Comparison of ENCODE assay signal across 33 cellular contexts in the genomic region with DNA sequence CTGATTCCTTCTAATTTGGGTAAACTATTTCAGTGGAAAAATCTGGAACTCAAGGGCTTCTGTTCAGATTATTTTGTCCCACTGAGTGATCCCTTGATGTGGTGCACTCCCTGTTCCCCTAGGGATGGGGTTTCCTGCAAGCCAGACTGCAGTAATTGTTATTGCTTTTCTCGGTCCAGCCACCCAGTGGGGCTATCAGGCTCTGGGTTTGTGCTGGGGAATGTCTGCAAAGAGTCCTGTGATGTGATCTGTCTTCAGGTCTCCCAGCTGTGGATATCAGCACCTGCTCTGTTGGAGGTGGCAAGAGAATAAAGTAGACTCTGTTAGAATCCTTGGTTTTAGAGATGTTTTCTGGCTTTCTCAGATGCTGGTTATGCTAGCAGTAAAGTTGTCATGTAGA.
"Had no signal": no experiment of that assay in that cellular context is flagged by ENCODE, and none has a peak within 500 bp of the region (broad histone marks: within the 10 kb centered on the region; RNA-seq: fewer than 3 reads in every experiment).

No MANE protein-coding gene starts in this region.

- H3K27me3 ChIP-seq: adrenal gland, body of pancreas, esophagus squamous epithelium, gastroesophageal sphincter had no signal

- H3K4me3 ChIP-seq: adrenal gland, body of pancreas, esophagus squamous epithelium, gastroesophageal sphincter, heart right ventricle had no signal

- H3K4me3 Mint-ChIP-seq: activated CD4-positive, alpha-beta T cell treated with anti-CD3 and anti-CD28 coated beads, Interleukin-2, amount 10 ng/mL, durations not matched to agents 7 days and 5 days; activated CD8-positive, alpha-beta T cell treated with anti-CD3 and anti-CD28 coated beads for 36 hours; activated naive CD4-positive, alpha-beta T cell treated with anti-CD3 and anti-CD28 coated beads for 36 hours; activated naive CD4-positive, alpha-beta T cell treated with anti-CD3 and anti-CD28 coated beads, Interleukin-2, amount 50 U/mL, for 24 hours; activated naive CD8-positive, alpha-beta T cell treated with anti-CD3 and anti-CD28 coated beads for 36 hours; activated naive CD8-positive, alpha-beta T cell treated with anti-CD3 and anti-CD28 coated beads, Interleukin-2, amount 50 U/mL, for 24 hours; activated T-cell treated with anti-CD3 and anti-CD28 coated beads, Interleukin-2, amount 50 U/mL, for 4 hours; effector memory CD8-positive, alpha-beta T cell; T-helper 17 cell; T-helper 2 cell treated with Interferon-gamma antibody and Interleukin-4, amounts not matched to agents 5 μg/mL and 100 μg/mL, for 36 hours had no signal

- H3K4me1 ChIP-seq: adrenal gland, body of pancreas, esophagus squamous epithelium, gastroesophageal sphincter, heart right ventricle had no signal

- H3K4me1 Mint-ChIP-seq: activated CD4-positive, alpha-beta T cell treated with anti-CD3 and anti-CD28 coated beads, Interleukin-2, amount 10 ng/mL, durations not matched to agents 7 days and 5 days; activated naive CD4-positive, alpha-beta T cell treated with anti-CD3 and anti-CD28 coated beads, Interleukin-2, amount 50 U/mL, for 24 hours; activated naive CD8-positive, alpha-beta T cell treated with anti-CD3 and anti-CD28 coated beads for 36 hours; activated naive CD8-positive, alpha-beta T cell treated with anti-CD3 and anti-CD28 coated beads, Interleukin-2, amount 50 U/mL, for 24 hours; T-helper 17 cell had no signal

- H3K9me3 Mint-ChIP-seq: activated CD4-positive, alpha-beta T cell treated with anti-CD3 and anti-CD28 coated beads, Interleukin-2, amount 10 ng/mL, durations not matched to agents 7 days and 5 days; activated naive CD8-positive, alpha-beta T cell treated with anti-CD3 and anti-CD28 coated beads, Interleukin-2, amount 50 U/mL, for 24 hours had no signal

- H3K9me3 ChIP-seq: adrenal gland, body of pancreas, esophagus squamous epithelium, gastroesophageal sphincter had no signal

- H3K27ac Mint-ChIP-seq: activated CD4-positive, alpha-beta T cell treated with anti-CD3 and anti-CD28 coated beads, Interleukin-2, amount 10 ng/mL, durations not matched to agents 7 days and 5 days; activated CD8-positive, alpha-beta T cell treated with anti-CD3 and anti-CD28 coated beads for 36 hours; activated naive CD4-positive, alpha-beta T cell treated with anti-CD3 and anti-CD28 coated beads for 36 hours; activated naive CD4-positive, alpha-beta T cell treated with anti-CD3 and anti-CD28 coated beads, Interleukin-2, amount 50 U/mL, for 24 hours; activated naive CD8-positive, alpha-beta T cell treated with anti-CD3 and anti-CD28 coated beads for 36 hours; activated naive CD8-positive, alpha-beta T cell treated with anti-CD3 and anti-CD28 coated beads, Interleukin-2, amount 50 U/mL, for 24 hours; activated T-helper 2 cell treated with anti-CD3 and anti-CD28 coated beads, Interferon-gamma antibody, Interleukin-2, Interleukin-4, amounts not matched to agents 10 μg/mL and 5 μg/mL and 100 μg/mL, durations not matched to agents 14 hours and 24 hours and 36 hours; effector memory CD8-positive, alpha-beta T cell; T-helper 17 cell; T-helper 2 cell treated with Interferon-gamma antibody and Interleukin-4, amounts not matched to agents 5 μg/mL and 100 μg/mL, for 36 hours had no signal

- ATAC-seq: activated CD8-positive, alpha-beta T cell treated with anti-CD3 and anti-CD28 coated beads for 36 hours; activated naive CD8-positive, alpha-beta T cell treated with anti-CD3 and anti-CD28 coated beads, Interleukin-2, amount 50 U/mL, for 24 hours; activated T-cell treated with anti-CD3 and anti-CD28 coated beads, Interleukin-2, amount 50 U/mL, for 4 hours; body of pancreas; effector memory CD8-positive, alpha-beta T cell; gastroesophageal sphincter; heart right ventricle; T-helper 17 cell had no signal

- H3K36me3 Mint-ChIP-seq: activated naive CD4-positive, alpha-beta T cell treated with anti-CD3 and anti-CD28 coated beads, Interleukin-2, amount 50 U/mL, for 24 hours; activated naive CD8-positive, alpha-beta T cell treated with anti-CD3 and anti-CD28 coated beads for 36 hours had no signal

- H3K27me3 Mint-ChIP-seq: activated CD4-positive, alpha-beta T cell treated with anti-CD3 and anti-CD28 coated beads, Interleukin-2, amount 10 ng/mL, durations not matched to agents 7 days and 5 days; activated CD8-positive, alpha-beta T cell treated with anti-CD3 and anti-CD28 coated beads for 36 hours; activated naive CD4-positive, alpha-beta T cell treated with anti-CD3 and anti-CD28 coated beads, Interleukin-2, amount 50 U/mL, for 24 hours; activated naive CD8-positive, alpha-beta T cell treated with anti-CD3 and anti-CD28 coated beads for 36 hours; activated naive CD8-positive, alpha-beta T cell treated with anti-CD3 and anti-CD28 coated beads, Interleukin-2, amount 50 U/mL, for 24 hours; effector memory CD8-positive, alpha-beta T cell; T-helper 17 cell had no signal

- H3K27ac ChIP-seq: adrenal gland, body of pancreas, epithelial cell of prostate, esophagus squamous epithelium, gastroesophageal sphincter, heart right ventricle, WERI-Rb-1 had no signal

- H3K36me3 ChIP-seq: adrenal gland, esophagus squamous epithelium, gastroesophageal sphincter, heart right ventricle, WERI-Rb-1 had no signal

- DNase-seq: activated CD4-positive, alpha-beta T cell treated with anti-CD3 and anti-CD28 coated beads for 1 hour; activated CD4-positive, alpha-beta T cell treated with anti-CD3 and anti-CD28 coated beads for 4 hours; activated CD4-positive, alpha-beta T cell treated with anti-CD3 and anti-CD28 coated beads, Interleukin-2, amount 10 ng/mL, durations not matched to agents 7 days and 5 days; activated CD4-positive, alpha-beta T cell treated with anti-CD3 and anti-CD28 coated beads, Interleukin-2, amount 50 U/mL, for 4 hours; activated CD4-positive, CD25-positive, alpha-beta regulatory T cell; activated CD8-positive, alpha-beta memory T cell treated with anti-CD3 and anti-CD28 coated beads for 24 hours; activated CD8-positive, alpha-beta T cell treated with anti-CD3 and anti-CD28 coated beads for 36 hours; activated effector memory CD4-positive, alpha-beta T cell treated with anti-CD3 and anti-CD28 coated beads, Interleukin-2, amount 50 U/mL, for 16 hours; activated naive CD4-positive, alpha-beta T cell treated with anti-CD3 and anti-CD28 coated beads for 36 hours; activated naive CD8-positive, alpha-beta T cell treated with anti-CD3 and anti-CD28 coated beads for 36 hours; activated naive CD8-positive, alpha-beta T cell treated with anti-CD3 and anti-CD28 coated beads, Interleukin-2, amount 50 U/mL, for 24 hours; activated T-cell treated with anti-CD3 and anti-CD28 coated beads, Interleukin-2, amount 50 U/mL, for 4 hours; adrenal gland; amygdala; aorta; body of pancreas; caudate nucleus; cortex of kidney; dermis blood vessel endothelial cell; effector CD4-positive, alpha-beta T cell; effector memory CD8-positive, alpha-beta T cell; esophagus squamous epithelium; foreskin melanocyte; heart right ventricle; T-helper 1 cell; T-helper 17 cell; T1000; WERI-Rb-1 had no signal
